In the genomic region with DNA sequence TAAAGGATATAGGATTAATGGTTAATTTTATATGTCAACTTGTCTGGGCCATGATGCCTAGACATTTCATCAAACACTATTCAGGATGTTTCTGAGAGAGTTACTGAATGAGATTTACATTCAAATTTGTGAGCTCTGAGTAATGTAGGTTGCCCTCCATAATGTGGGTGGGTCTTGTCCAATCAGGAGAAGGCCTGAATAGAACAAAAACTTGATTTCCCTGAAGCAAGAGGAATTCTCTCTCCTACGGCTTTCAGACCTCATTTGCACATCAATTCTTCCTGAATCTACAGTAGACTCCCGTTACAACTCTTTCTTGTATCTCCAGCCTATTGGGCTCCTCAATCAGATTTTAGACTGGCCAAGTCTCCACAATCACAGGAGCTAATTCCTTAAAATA, we compare ENCODE assay signal across 8 cellular contexts.
"Had no signal": no experiment of that assay in that cellular context is flagged by ENCODE, and none has a peak within 500 bp of the region (broad histone marks: within the 10 kb centered on the region; RNA-seq: fewer than 3 reads in every experiment).

No MANE protein-coding gene starts in this region.

- DNase-seq: GDM1, GF-D8 had no signal

- H3K4me3 ChIP-seq: GM12878 had no signal

- ATAC-seq: GM12878 had no signal

- FAIRE-seq: G401.6, GM12878, GM12891, GM12892, GM18507, GM19239 had no signal
